ENCODE assay signal across 12 cellular contexts in genomic region chr15:68641376-68641775, GRCh38.
DNase-seq lines count a peak whose midpoint lies in the region; ATAC-seq and TF ChIP-seq lines count a peak whose summit lies in the region.
"Had no signal": no experiment of that assay in that cellular context is flagged by ENCODE, and none has a peak within 500 bp of the region (broad histone marks: within the 10 kb centered on the region; RNA-seq: fewer than 3 reads in every experiment).

No MANE protein-coding gene starts in this region.

- intact Hi-C loops in A673 (cut with micrococcal nuclease; ENCODE audit: unreplicated experiment) (no loop called here), sciatic nerve (cut with DNase I) (no loop called here)

- no peak overlapping the region for H3K9ac ChIP-seq in fibroblast of lung (ENCODE audit: insufficient read depth, low read length)

- DNase-seq in A673 (ENCODE audit: low spot score) (no peak), fibroblast of lung (ENCODE audit: low read depth in 2 of 2) (no peak), sciatic nerve (ENCODE audit: low spot score) (peak; percentile 47), NCI-H1417 treated with DMSO at 0.1 percent for 48 hours (lab: John Stamatoyannopoulos, UW) (no peak), AG20443 (ENCODE audit: low spot score) (no peak), Ammon's horn (ENCODE audit: low spot score) (no peak)
- DNase-seq: activated T-cell treated with anti-CD3 and anti-CD28 coated beads, Interleukin-2, amount 50 U/mL, for 24 hours; naive B cell; stimulated activated CD4-positive, alpha-beta T cell treated with anti-CD3 and anti-CD28 coated beads, Interleukin-2, amount 100 ng/mL, for 24 hours; thyroid gland had no signal

- no peaks in the 10 kb centered on the region for H3K27me3 ChIP-seq in A673 (replicated peaks; ENCODE audit: insufficient read depth, low read depth, low read length, poor library complexity)
- H3K27me3 ChIP-seq in fibroblast of lung (ENCODE audit: control insufficient read depth, insufficient read depth, low read length): no peaks in the 10 kb centered on the region
- H3K27me3 ChIP-seq: thyroid gland had no signal

- H3K4me1 ChIP-seq in A673 (ENCODE audit: insufficient read depth, low read length, poor library complexity, severe bottlenecking) (peaks cover 18% of the 10 kb centered on the region), fibroblast of lung (ENCODE audit: control insufficient read depth, extremely low read depth, insufficient read depth, low read length) (peaks cover 63% of the 10 kb centered on the region)

- H2AFZ ChIP-seq in fibroblast of lung (ENCODE audit: low read length): no peak overlapping the region

- H4K20me1 ChIP-seq in fibroblast of lung (ENCODE audit: control insufficient read depth, extremely low read depth, insufficient read depth, low read length): no peaks in the 10 kb centered on the region

- peak overlapping the region; percentile 38 for H3K27ac ChIP-seq in A673 (ENCODE audit: low read depth, low read length, poor library complexity, severe bottlenecking)
- H3K27ac ChIP-seq in angular gyrus (ENCODE audit: low read depth, low read length): peak overlapping the region; percentile 84
- H3K27ac ChIP-seq in fibroblast of lung (ENCODE audit: insufficient read depth, low read length): peak overlapping the region; percentile 33

- POLR2A ChIA-PET in A673 (lab: Charles Lee; ENCODE audit: low non-redundant PET): no interaction called here

- H3K4me3 ChIP-seq in A673 (ENCODE audit: low read depth, low read length, poor library complexity, severe bottlenecking) (no peak overlapping the region), fibroblast of lung (replicated peaks in 1 of 4; ENCODE audit: control extremely low read depth in 1 of 4, insufficient read depth in 1 of 4, low read depth in 3 of 4, low read length in 4 of 4) (no peak overlapping the region)
- H3K4me3 ChIP-seq: thyroid gland had no signal

- BruUV-seq in A673 (replicated peaks; lab: Mats Ljungman, UMichigan): no TSS peak

- H3K9me3 ChIP-seq in A673 (ENCODE audit: low read depth, low read length, poor library complexity, severe bottlenecking) (no peaks in the 10 kb centered on the region), fibroblast of lung (ENCODE audit: control insufficient read depth, insufficient read depth, low read depth, low read length) (no peaks in the 10 kb centered on the region)
- H3K9me3 ChIP-seq: thyroid gland had no signal

- TF ChIP-seq CTCF in A673 (conservative IDR thresholded peaks at IDR 0.05; ENCODE audit: low read depth, low read length) (no peak), fibroblast of lung (conservative IDR thresholded peaks at IDR 0.05 in 1 of 2, IDR thresholded peaks at IDR 0.05 in 1 of 2; ENCODE audit: low read depth in 1 of 2, low read length in 2 of 2) (no peak)

- H3K36me3 ChIP-seq in A673 (ENCODE audit: insufficient read depth, low read length, poor library complexity, severe bottlenecking) (no peaks in the 10 kb centered on the region), fibroblast of lung (ENCODE audit: control insufficient read depth, insufficient read depth, low read length) (peaks cover 1% of the 10 kb centered on the region)
- H3K36me3 ChIP-seq: thyroid gland had no signal

- ATAC-seq in sciatic nerve (no peak), GM21360 (IDR thresholded peaks at IDR 0.05; ENCODE audit: unreplicated experiment) (no peak)

- H3K4me2 ChIP-seq in fibroblast of lung (ENCODE audit: extremely low read depth, insufficient read depth, low read length): no peak overlapping the region

- CTCF ChIA-PET in A673 (lab: Charles Lee): no interaction called here

- peaks cover 40% of the 10 kb centered on the region for H3K79me2 ChIP-seq in fibroblast of lung (ENCODE audit: control insufficient read depth, insufficient read depth, low read length)

Comparison
In these comparisons a context has a peak if more than half of its experiments do, and no peak if none do; other contexts are left out.
1. H3K27ac ChIP-seq: peak in every context shown above with its lines; median percentile 84 in angular gyrus; 38 in A673; 33 in fibroblast of lung.